Comparison of ENCODE assay signal across 27 cellular contexts in genomic region chr4:9608300-9608699, GRCh38.
"Had no signal": no experiment of that assay in that cellular context is flagged by ENCODE, and none has a peak within 500 bp of the region (broad histone marks: within the 10 kb centered on the region; RNA-seq: fewer than 3 reads in every experiment).

No MANE protein-coding gene starts in this region.

- H3K4me3 Mint-ChIP-seq: activated CD4-positive, alpha-beta T cell treated with anti-CD3 and anti-CD28 coated beads for 36 hours; activated T-cell treated with anti-CD3 and anti-CD28 coated beads, Interleukin-2, amount 50 U/mL, for 72 hours; natural killer cell; neural progenitor cell; stimulated activated effector memory CD8-positive, alpha-beta T cell treated with anti-CD3 and anti-CD28 coated beads, Interleukin-12 subunit alpha, Interleukin-12 subunit beta, amount 100 ng/mL, for 72 hours; stimulated activated naive CD8-positive, alpha-beta T cell treated with anti-CD3 and anti-CD28 coated beads, Interleukin-15, Interleukin-2, amounts not matched to agents 100 ng/mL and 50 ng/mL, for 24 hours; type B pancreatic cell had no signal

- H3K79me2 ChIP-seq: parathyroid adenoma had no signal

- H3K4me1 ChIP-seq: colonic mucosa, left lung, lower lobe of right lung, parathyroid adenoma, psoas muscle, sigmoid colon, uterus had no signal

- H3K27ac Mint-ChIP-seq: activated CD4-positive, alpha-beta T cell treated with anti-CD3 and anti-CD28 coated beads for 36 hours; activated naive CD4-positive, alpha-beta T cell treated with anti-CD3 and anti-CD28 coated beads, Interleukin-2, amount 50 U/mL, for 72 hours; activated T-cell treated with anti-CD3 and anti-CD28 coated beads, Interleukin-2, amount 50 U/mL, for 72 hours; natural killer cell; stimulated activated effector memory CD8-positive, alpha-beta T cell treated with anti-CD3 and anti-CD28 coated beads, Interleukin-12 subunit alpha, Interleukin-12 subunit beta, amount 100 ng/mL, for 72 hours; stimulated activated naive CD8-positive, alpha-beta T cell treated with anti-CD3 and anti-CD28 coated beads, Interleukin-15, Interleukin-2, amounts not matched to agents 100 ng/mL and 50 ng/mL, for 24 hours; type B pancreatic cell had no signal

- H3K9ac ChIP-seq: neural progenitor cell, parathyroid adenoma had no signal

- FAIRE-seq: bronchial epithelial cell, frontal cortex, small intestine had no signal

- ATAC-seq: activated CD4-positive, alpha-beta T cell treated with anti-CD3 and anti-CD28 coated beads for 36 hours; activated naive CD4-positive, alpha-beta T cell treated with anti-CD3 and anti-CD28 coated beads, Interleukin-2, amount 50 U/mL, for 72 hours; activated T-cell treated with anti-CD3 and anti-CD28 coated beads, Interleukin-2, amount 50 U/mL, for 72 hours; left lung; lower lobe of right lung; natural killer cell; psoas muscle; stimulated activated effector memory CD8-positive, alpha-beta T cell treated with anti-CD3 and anti-CD28 coated beads, Interleukin-12 subunit alpha, Interleukin-12 subunit beta, amount 100 ng/mL, for 72 hours had no signal

- H3K4me2 ChIP-seq: neural progenitor cell had no signal

- H3K9me3 Mint-ChIP-seq: activated naive CD4-positive, alpha-beta T cell treated with anti-CD3 and anti-CD28 coated beads, Interleukin-2, amount 50 U/mL, for 72 hours; activated T-cell treated with anti-CD3 and anti-CD28 coated beads, Interleukin-2, amount 50 U/mL, for 72 hours; natural killer cell; neural progenitor cell; stimulated activated effector memory CD8-positive, alpha-beta T cell treated with anti-CD3 and anti-CD28 coated beads, Interleukin-12 subunit alpha, Interleukin-12 subunit beta, amount 100 ng/mL, for 72 hours; stimulated activated naive CD8-positive, alpha-beta T cell treated with anti-CD3 and anti-CD28 coated beads, Interleukin-15, Interleukin-2, amounts not matched to agents 100 ng/mL and 50 ng/mL, for 24 hours; type B pancreatic cell had no signal

- H3K9me3 ChIP-seq: colonic mucosa, left lung, lower lobe of right lung, psoas muscle, sigmoid colon, thoracic aorta, uterus had no signal

- H3K27ac ChIP-seq: colonic mucosa, left lung, lower lobe of right lung, neural progenitor cell, parathyroid adenoma, psoas muscle, sigmoid colon, thoracic aorta, uterus had no signal

- H2AFZ ChIP-seq: neural progenitor cell, parathyroid adenoma had no signal

- H3K36me3 ChIP-seq: colonic mucosa, left lung, lower lobe of right lung, neural progenitor cell, sigmoid colon, thoracic aorta, uterus had no signal

- H3K27me3 ChIP-seq: colonic mucosa, left lung, neural progenitor cell, sigmoid colon, uterus had no signal

- H3K27me3 Mint-ChIP-seq: activated CD4-positive, alpha-beta T cell treated with anti-CD3 and anti-CD28 coated beads for 36 hours; stimulated activated naive CD8-positive, alpha-beta T cell treated with anti-CD3 and anti-CD28 coated beads, Interleukin-15, Interleukin-2, amounts not matched to agents 100 ng/mL and 50 ng/mL, for 24 hours; type B pancreatic cell had no signal

- DNase-seq: activated CD4-positive, alpha-beta T cell treated with anti-CD3 and anti-CD28 coated beads for 36 hours; activated CD4-positive, CD25-positive, alpha-beta regulatory T cell; activated naive CD4-positive, alpha-beta T cell; anterior cingulate cortex; colonic mucosa; effector CD8-positive, alpha-beta T cell; kidney glomerular epithelial cell; left lung; lower lobe of right lung; mesenchymal stem cell; natural killer cell; occipital lobe; psoas muscle; sigmoid colon; small intestine; stimulated activated CD4-positive, alpha-beta T cell treated with anti-CD3 and anti-CD28 coated beads, Interleukin-4, amount 100 ng/mL, for 24 hours; uterus had no signal

- H3K36me3 Mint-ChIP-seq: natural killer cell, type B pancreatic cell had no signal

- H3K4me3 ChIP-seq: colonic mucosa, left lung, lower lobe of right lung, neural progenitor cell, psoas muscle, sigmoid colon, thoracic aorta, uterus had no signal
